ENCODE assay signal across 22 cellular contexts in genomic region chr3:167705840-167706239, GRCh38. TPM values are rescaled to one million over a fixed set of nuclear protein-coding genes. Genes with fewer than 3 reads are reported as not detected.
DNase-seq lines count a peak whose midpoint lies in the region; ATAC-seq, FAIRE-seq and TF ChIP-seq lines count a peak whose summit lies in the region.
"Had no signal": no experiment of that assay in that cellular context is flagged by ENCODE, and none has a peak within 500 bp of the region (broad histone marks: within the 10 kb centered on the region; RNA-seq: fewer than 3 reads in every experiment).

No MANE protein-coding gene starts in this region.

- no peak overlapping the region for H2AFZ ChIP-seq in astrocyte (ENCODE audit: low read depth, low read length)

- no peak overlapping the region for H3K4me2 ChIP-seq in astrocyte (ENCODE audit: low read length)

- TF ChIP-seq CTCF in astrocyte (IDR thresholded peaks at IDR 0.05; ENCODE audit: insufficient read depth, low read depth, low read length) (no peak), fibroblast of mammary gland (conservative IDR thresholded peaks at IDR 0.05; ENCODE audit: control insufficient read depth, insufficient read depth, low read depth, low read length) (no peak), progenitor cell of endocrine pancreas (IDR thresholded peaks at IDR 0.05; ENCODE audit: unreplicated experiment) (no peak), uterus (IDR thresholded peaks at IDR 0.05) (no peak)

- H3K79me2 ChIP-seq in astrocyte (ENCODE audit: insufficient read depth, low read length), result peaks cover 31% of the 10 kb centered on the region

- H4K20me1 ChIP-seq in astrocyte (ENCODE audit: insufficient read depth, low read length), result peaks cover 43% of the 10 kb centered on the region

- intact Hi-C loops in uterus (cut with DNase I; ENCODE audit: low total_unique reads), result no loop called here

- no peak for DNase-seq in activated naive CD8-positive, alpha-beta T cell treated with anti-CD3 and anti-CD28 coated beads, Interleukin-2, amount 50 U/mL, for 24 hours
- peak; percentile 38 for DNase-seq in astrocyte (ENCODE audit: low read depth)
- DNase-seq in fibroblast of mammary gland (ENCODE audit: low read depth), result peak; percentile 47
- DNase-seq in progenitor cell of endocrine pancreas (ENCODE audit: low spot score, unreplicated experiment), result no peak
- DNase-seq in NCI-H1436 (lab: John Stamatoyannopoulos, UW), result no peak
- DNase-seq in uterus, result no peak
- DNase-seq in central memory CD4-positive, alpha-beta T cell, result no peak
- DNase-seq: activated CD4-positive, alpha-beta T cell treated with anti-CD3 and anti-CD28 coated beads for 36 hours; Karpas-422; lower lobe of right lung; NCI-H510A treated with DMSO at 0.1 percent for 48 hours; NK-92 treated with Interleukin-12 subunit alpha and Interleukin-12 subunit beta, amount 100 ng/mL, for 24 hours; T1000 had no signal

- no peak for FAIRE-seq in astrocyte (lab: Jason Lieb, UNC)
- FAIRE-seq: A204.1, urothelium cell line had no signal

- H3K27me3 ChIP-seq in astrocyte (ENCODE audit: insufficient read depth, low read length), result no peaks in the 10 kb centered on the region
- H3K27me3 ChIP-seq in uterus, result no peaks in the 10 kb centered on the region
- H3K27me3 ChIP-seq: right atrium auricular region had no signal

- ATAC-seq in activated naive CD8-positive, alpha-beta T cell treated with anti-CD3 and anti-CD28 coated beads, Interleukin-2, amount 50 U/mL, for 24 hours, result no peak
- ATAC-seq: activated CD4-positive, alpha-beta T cell treated with anti-CD3 and anti-CD28 coated beads for 36 hours; HCT116; lower lobe of right lung had no signal

- H3K4me1 ChIP-seq in astrocyte (ENCODE audit: insufficient read depth, low read length), result no peaks in the 10 kb centered on the region
- no peaks in the 10 kb centered on the region for H3K4me1 ChIP-seq in uterus
- H3K4me1 ChIP-seq: right atrium auricular region had no signal

- H3K9me3 Mint-ChIP-seq in activated naive CD8-positive, alpha-beta T cell (ENCODE audit: low read depth), result no peaks in the 10 kb centered on the region
- H3K9me3 Mint-ChIP-seq in activated naive CD8-positive, alpha-beta T cell treated with anti-CD3 and anti-CD28 coated beads, Interleukin-2, amount 50 U/mL, for 24 hours, result no peaks in the 10 kb centered on the region
- H3K9me3 Mint-ChIP-seq in astrocyte (ENCODE audit: unreplicated experiment), result no peaks in the 10 kb centered on the region
- no peaks in the 10 kb centered on the region for H3K9me3 Mint-ChIP-seq in progenitor cell of endocrine pancreas (ENCODE audit: low read depth)
- H3K9me3 Mint-ChIP-seq: activated T-helper 17 cell treated with anti-CD3 and anti-CD28 coated beads, Interleukin-2, amount 50 U/mL, for 72 hours had no signal

- no peaks in the 10 kb centered on the region for H3K27me3 Mint-ChIP-seq in activated naive CD8-positive, alpha-beta T cell
- H3K27me3 Mint-ChIP-seq in activated naive CD8-positive, alpha-beta T cell treated with anti-CD3 and anti-CD28 coated beads, Interleukin-2, amount 50 U/mL, for 24 hours, result no peaks in the 10 kb centered on the region
- no peaks in the 10 kb centered on the region for H3K27me3 Mint-ChIP-seq in astrocyte (ENCODE audit: low read depth, unreplicated experiment)
- H3K27me3 Mint-ChIP-seq in progenitor cell of endocrine pancreas, result no peaks in the 10 kb centered on the region
- H3K27me3 Mint-ChIP-seq: activated CD4-positive, alpha-beta T cell treated with anti-CD3 and anti-CD28 coated beads for 36 hours; activated T-helper 17 cell treated with anti-CD3 and anti-CD28 coated beads, Interleukin-2, amount 50 U/mL, for 72 hours; B cell had no signal

- no peak overlapping the region for H3K9ac ChIP-seq in astrocyte (ENCODE audit: low read length)

- H3K36me3 Mint-ChIP-seq in activated naive CD8-positive, alpha-beta T cell, result peaks cover 15% of the 10 kb centered on the region
- peaks cover 49% of the 10 kb centered on the region for H3K36me3 Mint-ChIP-seq in activated naive CD8-positive, alpha-beta T cell treated with anti-CD3 and anti-CD28 coated beads, Interleukin-2, amount 50 U/mL, for 24 hours (ENCODE audit: low read depth)
- H3K36me3 Mint-ChIP-seq in astrocyte (ENCODE audit: low read depth, unreplicated experiment), result peaks cover 13% of the 10 kb centered on the region
- H3K36me3 Mint-ChIP-seq in progenitor cell of endocrine pancreas (ENCODE audit: insufficient read depth), result peaks cover 24% of the 10 kb centered on the region

- H3K36me3 ChIP-seq in astrocyte (ENCODE audit: insufficient read depth, low read length) (peaks cover 4% of the 10 kb centered on the region), uterus (no peaks in the 10 kb centered on the region)

- TF ChIP-seq POLR2A in uterus (IDR thresholded peaks at IDR 0.05), result no peak

- H3K27ac ChIP-seq in astrocyte (ENCODE audit: low read depth, low read length) (no peak overlapping the region), uterus (no peak overlapping the region)
- H3K27ac ChIP-seq: lower lobe of right lung, right atrium auricular region had no signal

- peak overlapping the region; percentile 58 for H3K27ac Mint-ChIP-seq in activated naive CD8-positive, alpha-beta T cell
- H3K27ac Mint-ChIP-seq in activated naive CD8-positive, alpha-beta T cell treated with anti-CD3 and anti-CD28 coated beads, Interleukin-2, amount 50 U/mL, for 24 hours, result no peak overlapping the region
- no peak overlapping the region for H3K27ac Mint-ChIP-seq in astrocyte (ENCODE audit: unreplicated experiment)
- H3K27ac Mint-ChIP-seq in progenitor cell of endocrine pancreas, result peak overlapping the region; percentile 48
- H3K27ac Mint-ChIP-seq: activated CD4-positive, alpha-beta T cell treated with anti-CD3 and anti-CD28 coated beads for 36 hours; activated T-helper 17 cell treated with anti-CD3 and anti-CD28 coated beads, Interleukin-2, amount 50 U/mL, for 72 hours; B cell had no signal

- no peak overlapping the region for H3K4me3 Mint-ChIP-seq in activated naive CD8-positive, alpha-beta T cell
- no peak overlapping the region for H3K4me3 Mint-ChIP-seq in activated naive CD8-positive, alpha-beta T cell treated with anti-CD3 and anti-CD28 coated beads, Interleukin-2, amount 50 U/mL, for 24 hours
- H3K4me3 Mint-ChIP-seq in astrocyte (ENCODE audit: unreplicated experiment), result no peak overlapping the region
- no peak overlapping the region for H3K4me3 Mint-ChIP-seq in progenitor cell of endocrine pancreas (ENCODE audit: low read depth)
- H3K4me3 Mint-ChIP-seq: activated CD4-positive, alpha-beta T cell treated with anti-CD3 and anti-CD28 coated beads for 36 hours; activated T-helper 17 cell treated with anti-CD3 and anti-CD28 coated beads, Interleukin-2, amount 50 U/mL, for 72 hours; B cell had no signal

- H3K9me3 ChIP-seq in astrocyte (ENCODE audit: insufficient read depth, low read depth, low read length), result no peaks in the 10 kb centered on the region
- no peaks in the 10 kb centered on the region for H3K9me3 ChIP-seq in uterus
- H3K9me3 ChIP-seq: lower lobe of right lung, right atrium auricular region had no signal

- H3K4me1 Mint-ChIP-seq in activated naive CD8-positive, alpha-beta T cell (ENCODE audit: low read depth), result peaks cover 27% of the 10 kb centered on the region
- H3K4me1 Mint-ChIP-seq in activated naive CD8-positive, alpha-beta T cell treated with anti-CD3 and anti-CD28 coated beads, Interleukin-2, amount 50 U/mL, for 24 hours, result peaks cover 4% of the 10 kb centered on the region
- H3K4me1 Mint-ChIP-seq in astrocyte (ENCODE audit: low read depth, unreplicated experiment) (peaks cover 15% of the 10 kb centered on the region), progenitor cell of endocrine pancreas (ENCODE audit: low read depth) (peaks cover 15% of the 10 kb centered on the region)

- H3K4me3 ChIP-seq in astrocyte (ENCODE audit: insufficient read depth, low read depth, low read length) (no peak overlapping the region), fibroblast of mammary gland (ENCODE audit: control insufficient read depth, low read depth, low read length) (no peak overlapping the region), uterus (no peak overlapping the region)
- H3K4me3 ChIP-seq: lower lobe of right lung, right atrium auricular region, SK-N-MC had no signal

RNA-seq across cellular contexts. Expression of gene PDCD10, which starts 28.9 kb away (rescaled TPM):
- total RNA-seq in astrocyte, result 66.9 and 68.9 TPM in 2 replicates
- 45.7 and 48.6 TPM in 2 replicates for total RNA-seq in progenitor cell of endocrine pancreas
- total RNA-seq in uterus, result 10 to 100 TPM; 45.4 to 83.5 (median 73.0) TPM

RNA-seq across cellular contexts. Expression of gene SERPINI1, which starts 29.7 kb away (rescaled TPM):
- 34.4 and 45.0 TPM in 2 replicates for total RNA-seq in astrocyte
- total RNA-seq in progenitor cell of endocrine pancreas, result 10.7 and 11.7 TPM in 2 replicates
- total RNA-seq in uterus, result 10 to 100 TPM in 1 of 4 donors, 1 to 10 TPM in 3; 2.9 to 35.0 (median 8.8) TPM

RNA-seq across cellular contexts. Expression of gene WDR49, which starts 52.1 kb away (rescaled TPM):
- 0.43 and 0.84 TPM in 2 replicates for total RNA-seq in astrocyte
- total RNA-seq in progenitor cell of endocrine pancreas, result 0.43 and 0.91 TPM in 2 replicates
- total RNA-seq in uterus, result 10 to 100 TPM in 2 of 4 donors, 1 to 10 TPM in 2; 1.7 to 23.1 (median 6.5) TPM
- total RNA-seq: activated CD4-positive, alpha-beta T cell treated with anti-CD3 and anti-CD28 coated beads for 36 hours; HT1080 had no signal

Comparison
In these comparisons a context has a peak if more than half of its experiments do, and no peak if none do; other contexts are left out.
1. H3K27ac Mint-ChIP-seq: peak in activated naive CD8-positive, alpha-beta T cell (single experiment) and progenitor cell of endocrine pancreas (single experiment); none in activated naive CD8-positive, alpha-beta T cell treated with anti-CD3 and anti-CD28 coated beads, Interleukin-2, amount 50 U/mL, for 24 hours (single experiment) and astrocyte (single experiment).
2. DNase-seq: peak in astrocyte (single experiment) and fibroblast of mammary gland (single experiment); none in activated naive CD8-positive, alpha-beta T cell treated with anti-CD3 and anti-CD28 coated beads, Interleukin-2, amount 50 U/mL, for 24 hours (single experiment), progenitor cell of endocrine pancreas (single experiment), NCI-H1436 (single experiment), uterus (0 of 2) and central memory CD4-positive, alpha-beta T cell (single experiment).